ENCODE assay signal across 2 cellular contexts in genomic region chr11:620201-620600, GRCh38.
TF ChIP-seq lines count a peak whose summit lies in the region.

No MANE protein-coding gene starts in this region.

TF ChIP-seq in HEK293, 187 proteins besides CTCF, POLR2A, EP300 and RAD21 (continues in another document):
- TF ChIP-seq ZNF280C (tag by site-specific recombination; IDR thresholded peaks at IDR 0.05) (no peak), ZNF596 (tag by site-specific recombination; IDR thresholded peaks at IDR 0.05) (no peak), ZNF335 (tag by site-specific recombination; conservative IDR thresholded peaks at IDR 0.05) (no peak), ZNF223 (tag by site-specific recombination; IDR thresholded peaks at IDR 0.05) (no peak), TSHZ1 (tag by site-specific recombination; IDR thresholded peaks at IDR 0.05; ENCODE audit: borderline replicate concordance) (no peak), AEBP2 (tag by site-specific recombination; IDR thresholded peaks at IDR 0.05; ENCODE audit: borderline replicate concordance) (no peak), PRDM10 (tag by site-specific recombination; IDR thresholded peaks at IDR 0.05) (peak; percentile 76), ZNF148 (tag by site-specific recombination; IDR thresholded peaks at IDR 0.05; ENCODE audit: borderline replicate concordance) (no peak)

TF ChIP-seq in K562, 482 proteins besides CTCF, POLR2A, EP300 and RAD21:
- peak; percentile 52 for TF ChIP-seq PRDM10 (IDR thresholded peaks at IDR 0.05; ENCODE audit: partially characterized antibody)
- TF ChIP-seq ZNF354B (CRISPR knock-in tag; IDR thresholded peaks at IDR 0.05), result no peak
- no peak for TF ChIP-seq ZNF12 (CRISPR knock-in tag; IDR thresholded peaks at IDR 0.05)
- 0 out of 2 replicates have a peak, but pooled peaks have one; percentile 15 for TF ChIP-seq POLR2G (IDR thresholded peaks at IDR 0.05; ENCODE audit: low read depth, low read length)
- no peak for TF ChIP-seq EHMT2 (IDR thresholded peaks at IDR 0.05)
